Comparison of ENCODE assay signal across 9 cellular contexts in genomic region chr9:97510797-97511761, GRCh38. TPM values are rescaled to one million over a fixed set of nuclear protein-coding genes. Genes with fewer than 3 reads are reported as not detected.
DNase-seq lines count a peak whose midpoint lies in the region; ATAC-seq and TF ChIP-seq lines count a peak whose summit lies in the region.
"Had no signal": no experiment of that assay in that cellular context is flagged by ENCODE, and none has a peak within 500 bp of the region (broad histone marks: within the 10 kb centered on the region; RNA-seq: fewer than 3 reads in every experiment).

No MANE protein-coding gene starts in this region.

- WGBS in spleen, 5 donors: 76 to 86% (median 81%) methylated on average over 11 of the region's 11 CpGs

- no peaks in the 10 kb centered on the region for H3K27me3 Mint-ChIP-seq in activated CD4-positive, alpha-beta T cell treated with anti-CD3 and anti-CD28 coated beads, Interleukin-2, amount 10 ng/mL, durations not matched to agents 7 days and 5 days
- H3K27me3 Mint-ChIP-seq in osteocyte (ENCODE audit: unreplicated experiment) (peaks cover 22% of the 10 kb centered on the region), immature natural killer cell (ENCODE audit: low read depth in 3 of 3) (peaks cover 0 to 5% (median 2%) of the 10 kb centered on the region in 3 donors)

- H3K9me3 ChIP-seq in adipocyte (ENCODE audit: control insufficient read depth, low read length) (no peaks in the 10 kb centered on the region), spleen (no peaks in the 10 kb centered on the region)

- peaks cover 13% of the 10 kb centered on the region for H3K27me3 ChIP-seq in adipocyte (replicated peaks; ENCODE audit: control insufficient read depth, insufficient read depth, low read length)
- peaks cover 0 to 19% (median 0%) of the 10 kb centered on the region in 7 donors for H3K27me3 ChIP-seq in spleen (replicated peaks in 1 of 7)

- intact Hi-C loops in spleen (cut with DNase I; ENCODE audit: low total_unique reads): no loop called here

- POLR2A ChIA-PET in activated CD4-positive, alpha-beta T cell treated with anti-CD3 and anti-CD28 coated beads, Interleukin-2, amount 10 ng/mL, durations not matched to agents 7 days and 5 days (lab: Charles Lee): interaction anchor here (0.6 kb wide), 1 partner anchor 10 kb away, joined by 3 read pairs; the partner anchor contains the start of gene TMOD1

- no peaks in the 10 kb centered on the region for H3K9me3 Mint-ChIP-seq in activated CD4-positive, alpha-beta T cell treated with anti-CD3 and anti-CD28 coated beads, Interleukin-2, amount 10 ng/mL, durations not matched to agents 7 days and 5 days
- H3K9me3 Mint-ChIP-seq in osteocyte (ENCODE audit: unreplicated experiment) (no peaks in the 10 kb centered on the region), immature natural killer cell (no peaks in the 10 kb centered on the region)

- no peak for TF ChIP-seq POLR2A in spleen (IDR thresholded peaks at IDR 0.05)

- DNase-seq in activated CD4-positive, alpha-beta T cell treated with anti-CD3 and anti-CD28 coated beads, Interleukin-2, amount 50 U/mL, for 48 hours: peak; percentile 11 to 26
- no peak for DNase-seq in activated CD4-positive, alpha-beta T cell treated with anti-CD3 and anti-CD28 coated beads, Interleukin-2, amount 10 ng/mL, durations not matched to agents 7 days and 5 days
- DNase-seq in adipocyte (ENCODE audit: low read depth) (peak; percentile 26), osteocyte (ENCODE audit: extremely low spot score, unreplicated experiment) (peak; percentile 56), spleen (no peak), immature natural killer cell (no peak)

- peaks cover 2% of the 10 kb centered on the region for H3K4me1 ChIP-seq in adipocyte (ENCODE audit: control insufficient read depth, insufficient read depth, low read length)
- no peaks in the 10 kb centered on the region for H3K4me1 ChIP-seq in spleen

- no peak for TF ChIP-seq CTCF in osteocyte (IDR thresholded peaks at IDR 0.05)
- TF ChIP-seq CTCF in spleen (IDR thresholded peaks at IDR 0.05 in 8 of 11, conservative IDR thresholded peaks at IDR 0.05 in 3 of 11): no peak

- ATAC-seq in HG02798 (IDR thresholded peaks at IDR 0.05; ENCODE audit: poor library complexity, unreplicated experiment) (peak; percentile 79), SK-N-SH treated with all-trans-retinoic acid at 6 μM for 48 hours (no peak; the same call in 2 of the 3 replicates)

- no peak overlapping the region for H3K27ac ChIP-seq in spleen
- H3K27ac ChIP-seq: C4-2B had no signal

- no peak overlapping the region for H3K27ac Mint-ChIP-seq in activated CD4-positive, alpha-beta T cell treated with anti-CD3 and anti-CD28 coated beads, Interleukin-2, amount 10 ng/mL, durations not matched to agents 7 days and 5 days
- H3K27ac Mint-ChIP-seq in osteocyte (ENCODE audit: unreplicated experiment) (no peak overlapping the region), immature natural killer cell (no peak overlapping the region)

- peaks cover 9% of the 10 kb centered on the region for H3K4me1 Mint-ChIP-seq in activated CD4-positive, alpha-beta T cell treated with anti-CD3 and anti-CD28 coated beads, Interleukin-2, amount 10 ng/mL, durations not matched to agents 7 days and 5 days
- H3K4me1 Mint-ChIP-seq in osteocyte (ENCODE audit: unreplicated experiment) (no peaks in the 10 kb centered on the region), immature natural killer cell (no peaks in the 10 kb centered on the region)

- no peaks in the 10 kb centered on the region for H3K36me3 Mint-ChIP-seq in activated CD4-positive, alpha-beta T cell treated with anti-CD3 and anti-CD28 coated beads, Interleukin-2, amount 10 ng/mL, durations not matched to agents 7 days and 5 days (ENCODE audit: low read depth)
- H3K36me3 Mint-ChIP-seq in osteocyte (ENCODE audit: unreplicated experiment): no peaks in the 10 kb centered on the region
- no peaks in the 10 kb centered on the region for H3K36me3 Mint-ChIP-seq in immature natural killer cell

- H3K36me3 ChIP-seq in adipocyte (ENCODE audit: control insufficient read depth, insufficient read depth, low read length, severe bottlenecking) (no peaks in the 10 kb centered on the region), spleen (no peaks in the 10 kb centered on the region)

- H3K4me3 ChIP-seq in adipocyte (ENCODE audit: low read length) (no peak overlapping the region), spleen (no peak overlapping the region)

- CTCF ChIA-PET in activated CD4-positive, alpha-beta T cell treated with anti-CD3 and anti-CD28 coated beads, Interleukin-2, amount 10 ng/mL, durations not matched to agents 7 days and 5 days (lab: Charles Lee): interaction anchor here (0.6 to 2.7 kb wide), 7 partner anchors 7 to 104 kb away, joined by 3 to 9 read pairs (median 4); partner anchors contain the start of gene TMOD1

- H3K9ac ChIP-seq in adipocyte (ENCODE audit: low read length): no peak overlapping the region

- no peak overlapping the region for H3K4me3 Mint-ChIP-seq in activated CD4-positive, alpha-beta T cell treated with anti-CD3 and anti-CD28 coated beads, Interleukin-2, amount 10 ng/mL, durations not matched to agents 7 days and 5 days
- H3K4me3 Mint-ChIP-seq in osteocyte (ENCODE audit: unreplicated experiment) (no peak overlapping the region), immature natural killer cell (no peak overlapping the region)

TF ChIP-seq in SK-N-SH treated with all-trans-retinoic acid at 6 μM for 48 hours, 23 proteins besides CTCF, POLR2A, EP300 and RAD21:
- TF ChIP-seq ISL1 (CRISPR knock-in tag; IDR thresholded peaks at IDR 0.05): no peak
- no peak for TF ChIP-seq ZC3H10 (CRISPR knock-in tag; IDR thresholded peaks at IDR 0.05)
- TF ChIP-seq SNAI2 (CRISPR knock-in tag; IDR thresholded peaks at IDR 0.05): no peak
- no peak for TF ChIP-seq CSDC2 (CRISPR knock-in tag; IDR thresholded peaks at IDR 0.05)
- TF ChIP-seq POU6F1 (CRISPR knock-in tag; IDR thresholded peaks at IDR 0.05; ENCODE audit: borderline replicate concordance, low read depth): no peak
- TF ChIP-seq ZNF565 (CRISPR knock-in tag; conservative IDR thresholded peaks at IDR 0.05; ENCODE audit: low read depth): no peak

RNA-seq across cellular contexts. Expression of gene TMOD1, which starts 9.6 kb away (rescaled TPM):
- total RNA-seq in activated CD4-positive, alpha-beta T cell treated with anti-CD3 and anti-CD28 coated beads, Interleukin-2, amount 10 ng/mL, durations not matched to agents 7 days and 5 days: under 1 TPM; 0.35 to 0.45 TPM
- not detected in 2 replicates for total RNA-seq in osteocyte
- 1 to 10 TPM; 1.6 to 5.8 (median 2.4) TPM for total RNA-seq in spleen
- polyA plus RNA-seq in spleen: 1 to 10 TPM; 2.4 to 4.0 (median 3.1) TPM
- 1 to 10 TPM; 1.7 to 4.8 (median 3.7) TPM for polyA plus RNA-seq in immature natural killer cell

Comparison
In these comparisons a context has a peak if more than half of its experiments do, and no peak if none do; other contexts are left out.
1. DNase-seq: peak in activated CD4-positive, alpha-beta T cell treated with anti-CD3 and anti-CD28 coated beads, Interleukin-2, amount 50 U/mL, for 48 hours (2 of 2), adipocyte (single experiment) and osteocyte (single experiment); none in activated CD4-positive, alpha-beta T cell treated with anti-CD3 and anti-CD28 coated beads, Interleukin-2, amount 10 ng/mL, durations not matched to agents 7 days and 5 days (single experiment), spleen (single experiment) and immature natural killer cell (0 of 3).